19 cellular contexts compared by ENCODE assay signal in genomic region chr1:160644399-160644798, GRCh38. TPM values are rescaled to one million over a fixed set of nuclear protein-coding genes. Genes with fewer than 3 reads are reported as not detected.
A peak's percentile ranks its signal among the peaks of the same experiment; 100 is the strongest.
DNase-seq lines count a peak whose midpoint lies in the region; ATAC-seq, FAIRE-seq and TF ChIP-seq lines count a peak whose summit lies in the region.
"Had no signal": no experiment of that assay in that cellular context is flagged by ENCODE, and none has a peak within 500 bp of the region (broad histone marks: within the 10 kb centered on the region; RNA-seq: fewer than 3 reads in every experiment).

No MANE protein-coding gene starts in this region.

- peaks cover 63% of the 10 kb centered on the region for H3K4me1 Mint-ChIP-seq in T-helper 1 cell treated with Interleukin-12 subunit alpha and Interleukin-12 subunit beta and Interleukin-4 antibody, amounts not matched to agents 30 μg/mL and 1 μg/mL, for 36 hours (ENCODE audit: low read depth)
- peaks cover 65% of the 10 kb centered on the region for H3K4me1 Mint-ChIP-seq in activated naive CD8-positive, alpha-beta T cell treated with anti-CD3 and anti-CD28 coated beads for 36 hours
- H3K4me1 Mint-ChIP-seq in natural killer cell treated with Interleukin-12 subunit alpha and Interleukin-12 subunit beta and Interleukin-15 and Interleukin-18, amount 100 ng/mL, for 72 hours (ENCODE audit: low read depth in 2 of 2): peaks cover 62 to 65% of the 10 kb centered on the region in 2 donors
- H3K4me1 Mint-ChIP-seq: neural crest cell had no signal

- ATAC-seq in natural killer cell treated with Interleukin-12 subunit alpha and Interleukin-12 subunit beta and Interleukin-15 and Interleukin-18, amount 100 ng/mL, for 72 hours: no peak
- ATAC-seq in HG02870 (IDR thresholded peaks at IDR 0.05; ENCODE audit: unreplicated experiment): no peak
- ATAC-seq: HepG2 had no signal

- H3K36me3 Mint-ChIP-seq in T-helper 1 cell treated with Interleukin-12 subunit alpha and Interleukin-12 subunit beta and Interleukin-4 antibody, amounts not matched to agents 30 μg/mL and 1 μg/mL, for 36 hours (ENCODE audit: low read depth): peaks cover 66% of the 10 kb centered on the region
- peaks cover 60% of the 10 kb centered on the region for H3K36me3 Mint-ChIP-seq in activated naive CD8-positive, alpha-beta T cell treated with anti-CD3 and anti-CD28 coated beads for 36 hours
- peaks cover 19% of the 10 kb centered on the region for H3K36me3 Mint-ChIP-seq in natural killer cell treated with Interleukin-12 subunit alpha and Interleukin-12 subunit beta and Interleukin-15 and Interleukin-18, amount 100 ng/mL, for 72 hours

- no peaks in the 10 kb centered on the region for H3K9me3 Mint-ChIP-seq in T-helper 1 cell treated with Interleukin-12 subunit alpha and Interleukin-12 subunit beta and Interleukin-4 antibody, amounts not matched to agents 30 μg/mL and 1 μg/mL, for 36 hours
- peaks cover 2% of the 10 kb centered on the region for H3K9me3 Mint-ChIP-seq in activated naive CD8-positive, alpha-beta T cell treated with anti-CD3 and anti-CD28 coated beads for 36 hours
- peaks cover 5% of the 10 kb centered on the region for H3K9me3 Mint-ChIP-seq in natural killer cell treated with Interleukin-12 subunit alpha and Interleukin-12 subunit beta and Interleukin-15 and Interleukin-18, amount 100 ng/mL, for 72 hours
- H3K9me3 Mint-ChIP-seq: HFFc6, neural crest cell had no signal

- H3K27me3 Mint-ChIP-seq in T-helper 1 cell treated with Interleukin-12 subunit alpha and Interleukin-12 subunit beta and Interleukin-4 antibody, amounts not matched to agents 30 μg/mL and 1 μg/mL, for 36 hours (ENCODE audit: low read depth): no peaks in the 10 kb centered on the region
- H3K27me3 Mint-ChIP-seq in activated naive CD8-positive, alpha-beta T cell treated with anti-CD3 and anti-CD28 coated beads for 36 hours: no peaks in the 10 kb centered on the region
- no peaks in the 10 kb centered on the region for H3K27me3 Mint-ChIP-seq in natural killer cell treated with Interleukin-12 subunit alpha and Interleukin-12 subunit beta and Interleukin-15 and Interleukin-18, amount 100 ng/mL, for 72 hours

- DNase-seq in T-helper 1 cell: no peak
- no peak for DNase-seq in GM12892 (ENCODE audit: insufficient read length)
- no peak for DNase-seq in activated naive CD8-positive, alpha-beta T cell treated with anti-CD3 and anti-CD28 coated beads for 36 hours
- no peak for DNase-seq in natural killer cell treated with Interleukin-12 subunit alpha and Interleukin-12 subunit beta and Interleukin-15 and Interleukin-18, amount 100 ng/mL, for 72 hours (ENCODE audit: low spot score)
- DNase-seq in NAMALWA (ENCODE audit: low spot score): no peak
- no peak for DNase-seq in stimulated activated CD4-positive, alpha-beta T cell treated with anti-CD3 and anti-CD28 coated beads, Interleukin-4, amount 100 ng/mL, for 24 hours
- DNase-seq: anterior cingulate cortex, HFFc6, MM.1S, NCI-H2029, NCI-H526, retina had no signal

- H3K4me3 Mint-ChIP-seq in T-helper 1 cell treated with Interleukin-12 subunit alpha and Interleukin-12 subunit beta and Interleukin-4 antibody, amounts not matched to agents 30 μg/mL and 1 μg/mL, for 36 hours: peak overlapping the region; percentile 95
- peak overlapping the region; percentile 96 for H3K4me3 Mint-ChIP-seq in activated naive CD8-positive, alpha-beta T cell treated with anti-CD3 and anti-CD28 coated beads for 36 hours
- H3K4me3 Mint-ChIP-seq in natural killer cell treated with Interleukin-12 subunit alpha and Interleukin-12 subunit beta and Interleukin-15 and Interleukin-18, amount 100 ng/mL, for 72 hours: peak overlapping the region; percentile 87
- H3K4me3 Mint-ChIP-seq: HFFc6, neural crest cell had no signal

- peak overlapping the region; percentile 93 for H3K27ac Mint-ChIP-seq in T-helper 1 cell treated with Interleukin-12 subunit alpha and Interleukin-12 subunit beta and Interleukin-4 antibody, amounts not matched to agents 30 μg/mL and 1 μg/mL, for 36 hours
- peak overlapping the region; percentile 98 for H3K27ac Mint-ChIP-seq in activated naive CD8-positive, alpha-beta T cell treated with anti-CD3 and anti-CD28 coated beads for 36 hours
- peak overlapping the region; percentile 83 to 95 for H3K27ac Mint-ChIP-seq in natural killer cell treated with Interleukin-12 subunit alpha and Interleukin-12 subunit beta and Interleukin-15 and Interleukin-18, amount 100 ng/mL, for 72 hours
- H3K27ac Mint-ChIP-seq: HFFc6 had no signal

- FAIRE-seq in GM12892 (lab: Jason Lieb, UNC): peak; percentile 53
- FAIRE-seq: HepG2 had no signal

- peak; percentile 57 for TF ChIP-seq POLR2A in GM12892 (IDR thresholded peaks at IDR 0.05; ENCODE audit: low read depth, low read length)

RNA-seq across cellular contexts. Expression of gene SLAMF1, which starts 2.4 kb away (rescaled TPM):
- polyA plus RNA-seq in GM12892 (2012; ENCODE audit: missing spikeins): 244 TPM
- total RNA-seq in activated naive CD8-positive, alpha-beta T cell treated with anti-CD3 and anti-CD28 coated beads for 36 hours: 10 to 100 TPM; 39.8 to 41.6 TPM
- 10 to 100 TPM; 52.1 to 86.2 TPM for total RNA-seq in natural killer cell treated with Interleukin-12 subunit alpha and Interleukin-12 subunit beta and Interleukin-15 and Interleukin-18, amount 100 ng/mL, for 72 hours
- total RNA-seq: cerebellum, Daoy, HepG2, HFFc6, neural crest cell, SK-MEL-5 had no signal
- polyA plus RNA-seq: HepG2 had no signal
